16 cellular contexts compared by ENCODE assay signal in genomic region chr12:34404377-34405285, GRCh38.
DNase-seq lines count a peak whose midpoint lies in the region; ATAC-seq lines count a peak whose summit lies in the region.
"Had no signal": no experiment of that assay in that cellular context is flagged by ENCODE, and none has a peak within 500 bp of the region (broad histone marks: within the 10 kb centered on the region; RNA-seq: fewer than 3 reads in every experiment).

No MANE protein-coding gene starts in this region.

- no peaks in the 10 kb centered on the region for H3K27me3 ChIP-seq in subcutaneous abdominal adipose tissue (ENCODE audit: control insufficient read depth in 5 of 5, insufficient read depth in 4 of 5, low read length in 5 of 5)

- no peak for ATAC-seq in left lobe of liver
- ATAC-seq: A549, GM12878, Panc1 had no signal

- no peak overlapping the region for H3K27ac Mint-ChIP-seq in activated CD4-positive, alpha-beta memory T cell treated with anti-CD3 and anti-CD28 coated beads for 36 hours
- no peak overlapping the region for H3K27ac Mint-ChIP-seq in activated CD4-positive, alpha-beta memory T cell treated with anti-CD3 and anti-CD28 coated beads, Interleukin-2, amount 10 ng/mL, durations not matched to agents 7 days and 5 days
- H3K27ac Mint-ChIP-seq in activated T-helper 2 cell treated with anti-CD3 and anti-CD28 coated beads, Interferon-gamma antibody, Interleukin-2, Interleukin-4, amounts not matched to agents 10 μg/mL and 5 μg/mL and 100 μg/mL, durations not matched to agents 14 hours and 24 hours and 36 hours, result no peak overlapping the region
- H3K27ac Mint-ChIP-seq: T-helper 2 cell treated with Interferon-gamma antibody and Interleukin-4, amounts not matched to agents 5 μg/mL and 100 μg/mL, for 36 hours had no signal

- no peak overlapping the region for H3K4me3 Mint-ChIP-seq in activated CD4-positive, alpha-beta memory T cell treated with anti-CD3 and anti-CD28 coated beads for 36 hours
- no peak overlapping the region for H3K4me3 Mint-ChIP-seq in activated CD4-positive, alpha-beta memory T cell treated with anti-CD3 and anti-CD28 coated beads, Interleukin-2, amount 10 ng/mL, durations not matched to agents 7 days and 5 days
- H3K4me3 Mint-ChIP-seq in activated T-helper 2 cell treated with anti-CD3 and anti-CD28 coated beads, Interferon-gamma antibody, Interleukin-2, Interleukin-4, amounts not matched to agents 10 μg/mL and 5 μg/mL and 100 μg/mL, durations not matched to agents 14 hours and 24 hours and 36 hours (ENCODE audit: low read depth), result no peak overlapping the region
- H3K4me3 Mint-ChIP-seq: T-helper 2 cell treated with Interferon-gamma antibody and Interleukin-4, amounts not matched to agents 5 μg/mL and 100 μg/mL, for 36 hours had no signal

- H3K4me3 ChIP-seq in subcutaneous abdominal adipose tissue (ENCODE audit: low read depth in 1 of 5, low read length in 5 of 5), result peak overlapping the region in 3 of 5 donors; percentile 10 to 37 (median 25)
- H3K4me3 ChIP-seq: A549, GM12878 had no signal

- H3K9me3 Mint-ChIP-seq in activated CD4-positive, alpha-beta memory T cell treated with anti-CD3 and anti-CD28 coated beads for 36 hours, result peaks cover 69% of the 10 kb centered on the region
- H3K9me3 Mint-ChIP-seq in activated CD4-positive, alpha-beta memory T cell treated with anti-CD3 and anti-CD28 coated beads, Interleukin-2, amount 10 ng/mL, durations not matched to agents 7 days and 5 days, result peaks cover 40% of the 10 kb centered on the region
- peaks cover 61% of the 10 kb centered on the region for H3K9me3 Mint-ChIP-seq in activated T-helper 2 cell treated with anti-CD3 and anti-CD28 coated beads, Interferon-gamma antibody, Interleukin-2, Interleukin-4, amounts not matched to agents 10 μg/mL and 5 μg/mL and 100 μg/mL, durations not matched to agents 14 hours and 24 hours and 36 hours

- CTCF ChIA-PET in activated CD4-positive, alpha-beta memory T cell treated with anti-CD3 and anti-CD28 coated beads for 36 hours (lab: Charles Lee), result no interaction called here
- CTCF ChIA-PET in activated CD4-positive, alpha-beta memory T cell treated with anti-CD3 and anti-CD28 coated beads, Interleukin-2, amount 10 ng/mL, durations not matched to agents 7 days and 5 days (lab: Charles Lee), result no interaction called here

- intact Hi-C loops in activated CD4-positive, alpha-beta memory T cell treated with anti-CD3 and anti-CD28 coated beads for 36 hours (cut with micrococcal nuclease), result no loop called here
- intact Hi-C loops in activated T-helper 2 cell treated with anti-CD3 and anti-CD28 coated beads, Interferon-gamma antibody, Interleukin-2, Interleukin-4, amounts not matched to agents 10 μg/mL and 5 μg/mL and 100 μg/mL, durations not matched to agents 14 hours and 24 hours and 36 hours (cut with micrococcal nuclease), result no loop called here

- H3K9ac ChIP-seq in subcutaneous abdominal adipose tissue (ENCODE audit: low read length in 5 of 5), result no peak overlapping the region

- peak; percentile 5 for DNase-seq in activated CD4-positive, alpha-beta memory T cell treated with anti-CD3 and anti-CD28 coated beads for 36 hours
- DNase-seq in activated CD4-positive, alpha-beta memory T cell treated with anti-CD3 and anti-CD28 coated beads, Interleukin-2, amount 10 ng/mL, durations not matched to agents 7 days and 5 days, result no peak
- DNase-seq in activated T-helper 2 cell treated with anti-CD3 and anti-CD28 coated beads, Interferon-gamma antibody, Interleukin-2, Interleukin-4, amounts not matched to agents 10 μg/mL and 5 μg/mL and 100 μg/mL, durations not matched to agents 14 hours and 24 hours and 36 hours (ENCODE audit: low spot score), result peak; percentile 0
- peak; percentile 29 for DNase-seq in left lobe of liver (ENCODE audit: low spot score)
- DNase-seq in COR-L47 (lab: John Stamatoyannopoulos, UW), result no peak
- no peak for DNase-seq in NCI-H1105 (lab: John Stamatoyannopoulos, UW)
- no peak for DNase-seq in stimulated activated CD4-positive, alpha-beta T cell treated with anti-CD3 and anti-CD28 coated beads, Interleukin-12 subunit alpha, Interleukin-12 subunit beta, amount 100 ng/mL, for 4 hours
- DNase-seq: caudate nucleus; NCI-H2171; stimulated activated CD4-positive, alpha-beta T cell treated with anti-CD3 and anti-CD28 coated beads, Interleukin-4, amount 100 ng/mL, for 1 hour; substantia nigra had no signal

- H3K27me3 Mint-ChIP-seq in activated CD4-positive, alpha-beta memory T cell treated with anti-CD3 and anti-CD28 coated beads for 36 hours, result no peaks in the 10 kb centered on the region
- H3K27me3 Mint-ChIP-seq in activated CD4-positive, alpha-beta memory T cell treated with anti-CD3 and anti-CD28 coated beads, Interleukin-2, amount 10 ng/mL, durations not matched to agents 7 days and 5 days, result no peaks in the 10 kb centered on the region
- no peaks in the 10 kb centered on the region for H3K27me3 Mint-ChIP-seq in activated T-helper 2 cell treated with anti-CD3 and anti-CD28 coated beads, Interferon-gamma antibody, Interleukin-2, Interleukin-4, amounts not matched to agents 10 μg/mL and 5 μg/mL and 100 μg/mL, durations not matched to agents 14 hours and 24 hours and 36 hours (ENCODE audit: low read depth)

- H3K27ac ChIP-seq in subcutaneous abdominal adipose tissue (ENCODE audit: low read depth, low read length), result no peak overlapping the region
- H3K27ac ChIP-seq: A549 had no signal

- H3K36me3 ChIP-seq in subcutaneous abdominal adipose tissue (ENCODE audit: control insufficient read depth in 5 of 5, insufficient read depth in 5 of 5, low read length in 5 of 5), result no peaks in the 10 kb centered on the region

- no peaks in the 10 kb centered on the region for H3K4me1 Mint-ChIP-seq in activated CD4-positive, alpha-beta memory T cell treated with anti-CD3 and anti-CD28 coated beads for 36 hours (ENCODE audit: low read depth)
- H3K4me1 Mint-ChIP-seq in activated CD4-positive, alpha-beta memory T cell treated with anti-CD3 and anti-CD28 coated beads, Interleukin-2, amount 10 ng/mL, durations not matched to agents 7 days and 5 days, result no peaks in the 10 kb centered on the region
- no peaks in the 10 kb centered on the region for H3K4me1 Mint-ChIP-seq in activated T-helper 2 cell treated with anti-CD3 and anti-CD28 coated beads, Interferon-gamma antibody, Interleukin-2, Interleukin-4, amounts not matched to agents 10 μg/mL and 5 μg/mL and 100 μg/mL, durations not matched to agents 14 hours and 24 hours and 36 hours (ENCODE audit: low read depth)

- POLR2A ChIA-PET in activated CD4-positive, alpha-beta memory T cell treated with anti-CD3 and anti-CD28 coated beads for 36 hours (lab: Charles Lee), result no interaction called here
- POLR2A ChIA-PET in activated CD4-positive, alpha-beta memory T cell treated with anti-CD3 and anti-CD28 coated beads, Interleukin-2, amount 10 ng/mL, durations not matched to agents 7 days and 5 days (lab: Charles Lee), result no interaction called here

- H3K9me3 ChIP-seq in subcutaneous abdominal adipose tissue (ENCODE audit: control insufficient read depth in 5 of 5, low read length in 5 of 5), result peaks cover 5 to 88% (median 83%) of the 10 kb centered on the region in 5 donors

- H3K36me3 Mint-ChIP-seq in activated CD4-positive, alpha-beta memory T cell treated with anti-CD3 and anti-CD28 coated beads for 36 hours, result no peaks in the 10 kb centered on the region
- H3K36me3 Mint-ChIP-seq in activated CD4-positive, alpha-beta memory T cell treated with anti-CD3 and anti-CD28 coated beads, Interleukin-2, amount 10 ng/mL, durations not matched to agents 7 days and 5 days (ENCODE audit: low read depth), result peaks cover 2% of the 10 kb centered on the region
- H3K36me3 Mint-ChIP-seq in activated T-helper 2 cell treated with anti-CD3 and anti-CD28 coated beads, Interferon-gamma antibody, Interleukin-2, Interleukin-4, amounts not matched to agents 10 μg/mL and 5 μg/mL and 100 μg/mL, durations not matched to agents 14 hours and 24 hours and 36 hours (ENCODE audit: low read depth), result no peaks in the 10 kb centered on the region

- H3K4me1 ChIP-seq in subcutaneous abdominal adipose tissue (ENCODE audit: control insufficient read depth in 5 of 5, insufficient read depth in 5 of 5, low read length in 5 of 5), result no peaks in the 10 kb centered on the region
- H3K4me1 ChIP-seq: A549 had no signal

Comparison
In these comparisons a context has a peak if more than half of its experiments do, and no peak if none do; other contexts are left out.
1. DNase-seq: peak in activated CD4-positive, alpha-beta memory T cell treated with anti-CD3 and anti-CD28 coated beads for 36 hours (single experiment), activated T-helper 2 cell treated with anti-CD3 and anti-CD28 coated beads, Interferon-gamma antibody, Interleukin-2, Interleukin-4, amounts not matched to agents 10 μg/mL and 5 μg/mL and 100 μg/mL, durations not matched to agents 14 hours and 24 hours and 36 hours (single experiment) and left lobe of liver (single experiment); none in activated CD4-positive, alpha-beta memory T cell treated with anti-CD3 and anti-CD28 coated beads, Interleukin-2, amount 10 ng/mL, durations not matched to agents 7 days and 5 days (single experiment), COR-L47 (single experiment), NCI-H1105 (single experiment) and stimulated activated CD4-positive, alpha-beta T cell treated with anti-CD3 and anti-CD28 coated beads, Interleukin-12 subunit alpha, Interleukin-12 subunit beta, amount 100 ng/mL, for 4 hours (single experiment).